In genomic region chr22:35342390-35342789, GRCh38 we compare ENCODE assay signal across 14 cellular contexts.
"Had no signal": no experiment of that assay in that cellular context is flagged by ENCODE, and none has a peak within 500 bp of the region (broad histone marks: within the 10 kb centered on the region; RNA-seq: fewer than 3 reads in every experiment).

No MANE protein-coding gene starts in this region.

- H3K4me1 ChIP-seq: upper lobe of right lung had no signal

- H3K9me3 ChIP-seq: thoracic aorta, upper lobe of right lung had no signal

- ATAC-seq: left cardiac atrium; stimulated activated naive B cell treated with anti-CD40 and anti-IgM and Interleukin-4, amounts not matched to agents 10 μg/mL and 1 μg/mL and 100 μg/mL, for 72 hours; upper lobe of right lung had no signal

- DNase-seq: activated CD4-positive, alpha-beta memory T cell treated with anti-CD3 and anti-CD28 coated beads for 36 hours; activated naive CD4-positive, alpha-beta T cell treated with anti-CD3 and anti-CD28 coated beads, Interleukin-2, amount 50 U/mL, for 16 hours; activated T-cell treated with anti-CD3 and anti-CD28 coated beads for 4 hours; amniotic stem cell; left cardiac atrium; mesendoderm; occipital lobe; retina; stimulated activated naive B cell treated with anti-CD40 and anti-IgM and Interleukin-4, amounts not matched to agents 10 μg/mL and 1 μg/mL and 100 μg/mL, for 72 hours; upper lobe of right lung; WERI-Rb-1 had no signal

- H3K27ac Mint-ChIP-seq: activated CD4-positive, alpha-beta memory T cell treated with anti-CD3 and anti-CD28 coated beads for 36 hours; nephron; stimulated activated naive B cell treated with anti-CD40 and anti-IgM and Interleukin-4, amounts not matched to agents 10 μg/mL and 1 μg/mL and 100 μg/mL, for 72 hours had no signal

- H3K4me3 Mint-ChIP-seq: activated CD4-positive, alpha-beta memory T cell treated with anti-CD3 and anti-CD28 coated beads for 36 hours; nephron; stimulated activated naive B cell treated with anti-CD40 and anti-IgM and Interleukin-4, amounts not matched to agents 10 μg/mL and 1 μg/mL and 100 μg/mL, for 72 hours had no signal

- H3K27ac ChIP-seq: hepatocyte, thoracic aorta, upper lobe of right lung, WERI-Rb-1 had no signal

- H2AFZ ChIP-seq: hepatocyte had no signal

- H3K4me2 ChIP-seq: hepatocyte had no signal

- H3K27me3 Mint-ChIP-seq: activated CD4-positive, alpha-beta memory T cell treated with anti-CD3 and anti-CD28 coated beads for 36 hours; stimulated activated naive B cell treated with anti-CD40 and anti-IgM and Interleukin-4, amounts not matched to agents 10 μg/mL and 1 μg/mL and 100 μg/mL, for 72 hours had no signal

- H3K27me3 ChIP-seq: hepatocyte, upper lobe of right lung had no signal

- H3K79me2 ChIP-seq: hepatocyte had no signal

- H3K4me1 Mint-ChIP-seq: nephron had no signal

- H3K4me3 ChIP-seq: hepatocyte, thoracic aorta, upper lobe of right lung had no signal

- H3K9me3 Mint-ChIP-seq: activated CD4-positive, alpha-beta memory T cell treated with anti-CD3 and anti-CD28 coated beads for 36 hours; nephron; stimulated activated naive B cell treated with anti-CD40 and anti-IgM and Interleukin-4, amounts not matched to agents 10 μg/mL and 1 μg/mL and 100 μg/mL, for 72 hours had no signal
